In genomic region chrX:50798782-50799181, GRCh38 we compare ENCODE assay signal across 1 cellular context.
TF ChIP-seq lines count a peak whose summit lies in the region.

No MANE protein-coding gene starts in this region.

TF ChIP-seq in endothelial cell of umbilical vein, 7 proteins besides CTCF, POLR2A, EP300 and RAD21:
- TF ChIP-seq POLR2AphosphoS5 (IDR thresholded peaks at IDR 0.05; ENCODE audit: insufficient read depth, low read depth, low read length) (no peak), JUN (IDR thresholded peaks at IDR 0.05; ENCODE audit: borderline replicate concordance, insufficient read depth, insufficient read length, low read depth) (no peak), FOS (IDR thresholded peaks at IDR 0.05; ENCODE audit: borderline replicate concordance, insufficient read depth, low read length) (no peak), MYC (IDR thresholded peaks at IDR 0.05; ENCODE audit: low read depth, low read length) (no peak), GATA2 (IDR thresholded peaks at IDR 0.05; ENCODE audit: insufficient read depth, insufficient read length, low read depth, low read length) (no peak), MAX (IDR thresholded peaks at IDR 0.05; ENCODE audit: insufficient read depth, insufficient read length) (no peak), EZH2 (IDR thresholded peaks at IDR 0.05; ENCODE audit: borderline replicate concordance, low read depth, low read length, severe bottlenecking) (no peak)
TF ChIP-seq in endothelial cell of umbilical vein: peak in this region for 0.
